ENCODE assay signal across 9 cellular contexts in genomic region chr11:75349540-75350116, GRCh38. TPM values are rescaled to one million over a fixed set of nuclear protein-coding genes. Genes with fewer than 3 reads are reported as not detected.
DNase-seq lines count a peak whose midpoint lies in the region; ATAC-seq and TF ChIP-seq lines count a peak whose summit lies in the region.
"Had no signal": no experiment of that assay in that cellular context is flagged by ENCODE, and none has a peak within 500 bp of the region (broad histone marks: within the 10 kb centered on the region; RNA-seq: fewer than 3 reads in every experiment).

No MANE protein-coding gene starts in this region.

- TF ChIP-seq POLR2A in right lobe of liver (IDR thresholded peaks at IDR 0.05) = no peak
- TF ChIP-seq POLR2A in thyroid gland (IDR thresholded peaks at IDR 0.05) = no peak

- 40 to 88% (median 54%) methylated on average over 4 of the region's 4 CpGs for WGBS in adipose tissue, 3 donors
- WGBS in right lobe of liver (ENCODE audit: insufficient coverage, low coverage, low lambda C conversion rate, missing lambda C conversion rate) = 36% methylated on average over 3 of the region's 4 CpGs
- WGBS in thyroid gland, 2 donors = 72 to 81% methylated on average over 4 of the region's 4 CpGs

- POLR2A ChIA-PET in activated CD4-positive, alpha-beta T cell treated with anti-CD3 and anti-CD28 coated beads, Interleukin-2, amount 10 ng/mL, durations not matched to agents 7 days and 5 days (lab: Charles Lee) = no interaction called here

- H3K27me3 Mint-ChIP-seq in activated CD4-positive, alpha-beta T cell treated with anti-CD3 and anti-CD28 coated beads, Interleukin-2, amount 10 ng/mL, durations not matched to agents 7 days and 5 days = no peaks in the 10 kb centered on the region

- peak overlapping the region; percentile 76 for H3K27ac Mint-ChIP-seq in activated CD4-positive, alpha-beta T cell treated with anti-CD3 and anti-CD28 coated beads, Interleukin-2, amount 10 ng/mL, durations not matched to agents 7 days and 5 days

- H3K4me3 ChIP-seq in right lobe of liver (peak overlapping the region; percentile 65 to 82 (median 75)), thyroid gland (replicated peaks in 1 of 3) (no peak overlapping the region)
- H3K4me3 ChIP-seq: SJSA1 had no signal

- intact Hi-C loops in right lobe of liver (cut with DNase I) (no loop called here), thyroid gland (cut with DNase I) (no loop called here)

- TF ChIP-seq CTCF in right lobe of liver (IDR thresholded peaks at IDR 0.05) (no peak), thyroid gland (IDR thresholded peaks at IDR 0.05) (no peak)

- H3K4me1 ChIP-seq in right lobe of liver = peaks cover 2 to 51% (median 13%) of the 10 kb centered on the region in 4 donors
- H3K4me1 ChIP-seq in thyroid gland = peaks cover 10 to 48% of the 10 kb centered on the region in 2 donors

- no peaks in the 10 kb centered on the region for H3K36me3 Mint-ChIP-seq in activated CD4-positive, alpha-beta T cell treated with anti-CD3 and anti-CD28 coated beads, Interleukin-2, amount 10 ng/mL, durations not matched to agents 7 days and 5 days (ENCODE audit: low read depth)

- H3K9me3 ChIP-seq in right lobe of liver (no peaks in the 10 kb centered on the region), thyroid gland (no peaks in the 10 kb centered on the region)
- H3K9me3 ChIP-seq: SJSA1 had no signal

- CTCF ChIA-PET in activated CD4-positive, alpha-beta T cell treated with anti-CD3 and anti-CD28 coated beads, Interleukin-2, amount 10 ng/mL, durations not matched to agents 7 days and 5 days (lab: Charles Lee) = interaction anchor here (0.6 to 4.4 kb wide), 4 partner anchors 10 to 134 kb away, joined by 3 to 31 read pairs (median 4); no protein-coding TSS in a partner anchor

- H3K9me3 Mint-ChIP-seq in activated CD4-positive, alpha-beta T cell treated with anti-CD3 and anti-CD28 coated beads, Interleukin-2, amount 10 ng/mL, durations not matched to agents 7 days and 5 days = no peaks in the 10 kb centered on the region

- H3K27me3 ChIP-seq in right lobe of liver = no peaks in the 10 kb centered on the region
- no peaks in the 10 kb centered on the region for H3K27me3 ChIP-seq in thyroid gland
- H3K27me3 ChIP-seq: SJSA1 had no signal

- ATAC-seq in right lobe of liver (peak; percentile 43 to 61 (median 60)), GM21447 (IDR thresholded peaks at IDR 0.05; ENCODE audit: unreplicated experiment) (no peak)

- DNase-seq in activated CD4-positive, alpha-beta T cell treated with anti-CD3 and anti-CD28 coated beads, Interleukin-2, amount 10 ng/mL, durations not matched to agents 7 days and 5 days = no peak
- DNase-seq in activated CD4-positive, alpha-beta T cell treated with anti-CD3 and anti-CD28 coated beads for 1 hour = no peak
- peak in 2 of 3 donors; percentile 62 to 83 for DNase-seq in right lobe of liver
- no peak for DNase-seq in thyroid gland
- DNase-seq in DMS79 treated with DMSO at 0.1 percent for 48 hours (lab: John Stamatoyannopoulos, UW) = no peak
- DNase-seq in NCI-H1417 treated with DMSO at 0.1 percent for 48 hours (lab: John Stamatoyannopoulos, UW) = no peak

- peaks cover 74% of the 10 kb centered on the region for H3K4me1 Mint-ChIP-seq in activated CD4-positive, alpha-beta T cell treated with anti-CD3 and anti-CD28 coated beads, Interleukin-2, amount 10 ng/mL, durations not matched to agents 7 days and 5 days

- H3K36me3 ChIP-seq in right lobe of liver (no peaks in the 10 kb centered on the region), thyroid gland (no peaks in the 10 kb centered on the region)
- H3K36me3 ChIP-seq: SJSA1 had no signal

- peak overlapping the region; percentile 68 for H3K4me3 Mint-ChIP-seq in activated CD4-positive, alpha-beta T cell treated with anti-CD3 and anti-CD28 coated beads, Interleukin-2, amount 10 ng/mL, durations not matched to agents 7 days and 5 days

- peak overlapping the region; percentile 36 for H3K27ac ChIP-seq in adipose tissue (ENCODE audit: low read depth, low read length)
- H3K27ac ChIP-seq in right lobe of liver = peak overlapping the region; percentile 81 to 92 (median 89)
- H3K27ac ChIP-seq in thyroid gland = peak overlapping the region; percentile 58 to 88 (median 66)
- H3K27ac ChIP-seq: SJSA1 had no signal

RNA-seq across cellular contexts. Expression of gene ARRB1, which starts 1.8 kb away (rescaled TPM):
- 10 to 100 TPM; 24.3 to 29.5 TPM for total RNA-seq in activated CD4-positive, alpha-beta T cell treated with anti-CD3 and anti-CD28 coated beads, Interleukin-2, amount 10 ng/mL, durations not matched to agents 7 days and 5 days
- polyA plus RNA-seq in adipose tissue = 10 to 100 TPM; 28.2 to 36.6 (median 35.8) TPM
- total RNA-seq in right lobe of liver (10 to 100 TPM in 5 of 6 experiments, 1 to 10 TPM in 1; 8.6 to 26.4 (median 24.5) TPM), thyroid gland (10 to 100 TPM; 15.7 to 44.7 (median 27.7) TPM)

RNA-seq across cellular contexts. Expression of gene RPS3, which starts 49.7 kb away (rescaled TPM):
- total RNA-seq in activated CD4-positive, alpha-beta T cell treated with anti-CD3 and anti-CD28 coated beads, Interleukin-2, amount 10 ng/mL, durations not matched to agents 7 days and 5 days = 1,000 to 10,000 TPM; 2,943 to 3,099 TPM
- polyA plus RNA-seq in adipose tissue = 1,000 to 10,000 TPM; 1,862 to 3,388 (median 2,569) TPM
- total RNA-seq in right lobe of liver (100 to 1,000 TPM; 311 to 560 (median 447) TPM), thyroid gland (1,000 to 10,000 TPM; 1,039 to 1,811 (median 1,104) TPM)

Comparison
In these comparisons a context has a peak if more than half of its experiments do, and no peak if none do; other contexts are left out.
1. DNase-seq: peak in right lobe of liver (2 of 3); none in activated CD4-positive, alpha-beta T cell treated with anti-CD3 and anti-CD28 coated beads, Interleukin-2, amount 10 ng/mL, durations not matched to agents 7 days and 5 days (single experiment), activated CD4-positive, alpha-beta T cell treated with anti-CD3 and anti-CD28 coated beads for 1 hour (single experiment), thyroid gland (0 of 2), DMS79 treated with DMSO at 0.1 percent for 48 hours (single experiment) and NCI-H1417 treated with DMSO at 0.1 percent for 48 hours (single experiment).
2. H3K27ac ChIP-seq: peak in every context shown above with its lines; median percentile 89 in right lobe of liver; 66 in thyroid gland; 36 in adipose tissue.
3. H3K4me3 ChIP-seq: peak in right lobe of liver (3 of 3); none in thyroid gland (0 of 3).